Comparison of ENCODE assay signal across 28 cellular contexts in genomic region chr13:82571653-82572052, GRCh38.
"Had no signal": no experiment of that assay in that cellular context is flagged by ENCODE, and none has a peak within 500 bp of the region (broad histone marks: within the 10 kb centered on the region; RNA-seq: fewer than 3 reads in every experiment).

No MANE protein-coding gene starts in this region.

- H3K4me3 ChIP-seq: adrenal gland, cardiac muscle cell, coronary artery, dorsolateral prefrontal cortex, gastroesophageal sphincter, psoas muscle, sigmoid colon, tibial nerve had no signal

- H3K9me3 ChIP-seq: adrenal gland, gastroesophageal sphincter, sigmoid colon had no signal

- H2AFZ ChIP-seq: parathyroid adenoma had no signal

- DNase-seq: activated CD4-positive, alpha-beta T cell treated with anti-CD3 and anti-CD28 coated beads for 36 hours; activated CD4-positive, alpha-beta T cell treated with anti-CD3 and anti-CD28 coated beads, Interleukin-2, amount 50 U/mL, for 4 hours; activated CD4-positive, CD25-positive, alpha-beta regulatory T cell; activated CD8-positive, alpha-beta memory T cell treated with anti-CD3 and anti-CD28 coated beads for 24 hours; activated effector memory CD4-positive, alpha-beta T cell treated with Interleukin-2 at 50 U/mL for 16 hours; activated naive CD4-positive, alpha-beta T cell treated with anti-CD3 and anti-CD28 coated beads for 36 hours; activated naive CD8-positive, alpha-beta T cell treated with anti-CD3 and anti-CD28 coated beads for 36 hours; adrenal gland; aorta; dorsolateral prefrontal cortex; effector memory CD4-positive, alpha-beta T cell; head of caudate nucleus; hippocampal formation; kidney; left colon; mammary epithelial cell; naive B cell; nucleus accumbens; psoas muscle; sigmoid colon; small intestine; stimulated activated CD4-positive, alpha-beta T cell treated with anti-CD3 and anti-CD28 coated beads, Interleukin-1b, Interleukin-23, amount 100 ng/mL, for 48 hours; stimulated activated naive B cell treated with anti-CD40 and anti-IgM and Interleukin-4, amounts not matched to agents 10 μg/mL and 1 μg/mL and 100 μg/mL, for 72 hours had no signal

- H3K36me3 ChIP-seq: adrenal gland, cardiac muscle cell, gastroesophageal sphincter, sigmoid colon, tibial nerve had no signal

- H3K27ac ChIP-seq: adrenal gland, cardiac muscle cell, coronary artery, dorsolateral prefrontal cortex, gastroesophageal sphincter, parathyroid adenoma, psoas muscle, sigmoid colon, tibial nerve had no signal

- H3K4me1 ChIP-seq: gastroesophageal sphincter, parathyroid adenoma, psoas muscle, sigmoid colon, tibial nerve had no signal

- H3K9ac ChIP-seq: parathyroid adenoma had no signal

- H3K27me3 ChIP-seq: adrenal gland, cardiac muscle cell, dorsolateral prefrontal cortex, gastroesophageal sphincter, sigmoid colon, tibial nerve had no signal

- ATAC-seq: activated CD4-positive, alpha-beta T cell treated with anti-CD3 and anti-CD28 coated beads for 36 hours; gastroesophageal sphincter; left colon; psoas muscle; stimulated activated naive B cell treated with anti-CD40 and anti-IgM and Interleukin-4, amounts not matched to agents 10 μg/mL and 1 μg/mL and 100 μg/mL, for 72 hours had no signal

- H3K79me2 ChIP-seq: parathyroid adenoma had no signal
